ENCODE assay signal across 11 cellular contexts in genomic region chr2:239307921-239308620, GRCh38.
DNase-seq lines count a peak whose midpoint lies in the region; ATAC-seq and TF ChIP-seq lines count a peak whose summit lies in the region.
"Had no signal": no experiment of that assay in that cellular context is flagged by ENCODE, and none has a peak within 500 bp of the region (broad histone marks: within the 10 kb centered on the region; RNA-seq: fewer than 3 reads in every experiment).

No MANE protein-coding gene starts in this region.

- H3K79me1 ChIP-seq in mesendoderm (ENCODE audit: low read length) = peaks cover 23% of the 10 kb centered on the region

- no peak overlapping the region for H2BK5ac ChIP-seq in mesendoderm (ENCODE audit: low read length)

- TF ChIP-seq POLR2A in suprapubic skin (IDR thresholded peaks at IDR 0.05) = no peak

- H3K4me2 ChIP-seq in mesendoderm (ENCODE audit: low read length) = no peak overlapping the region

- H3K27me3 ChIP-seq in HUES6 (ENCODE audit: control insufficient read depth, insufficient read depth, low read length) = no peaks in the 10 kb centered on the region
- H3K27me3 ChIP-seq in mesendoderm (ENCODE audit: insufficient read depth, low read length, poor library complexity) = no peaks in the 10 kb centered on the region
- no peaks in the 10 kb centered on the region for H3K27me3 ChIP-seq in suprapubic skin

- no peaks in the 10 kb centered on the region for H3K9me3 Mint-ChIP-seq in dendritic cell treated with granulocyte-macrophage colony-stimulating factor and Interleukin-4, amounts not matched to agents 40 ng/mL and 50 ng/mL, for 4 days
- H3K9me3 Mint-ChIP-seq: activated CD4-positive, alpha-beta memory T cell treated with anti-CD3 and anti-CD28 coated beads, Interleukin-2, amount 10 ng/mL, durations not matched to agents 7 days and 5 days had no signal

- no peak overlapping the region for H3K4ac ChIP-seq in mesendoderm (ENCODE audit: low read depth, low read length)

- H3K4me1 ChIP-seq in HUES6 (ENCODE audit: control insufficient read depth, insufficient read depth, low read length) (peaks cover 27% of the 10 kb centered on the region; the same call in 1 of the 2 replicates), mesendoderm (ENCODE audit: control insufficient read depth, low read depth, low read length) (peaks cover 2% of the 10 kb centered on the region), suprapubic skin (peaks cover 69% of the 10 kb centered on the region)
- H3K4me1 ChIP-seq: parathyroid adenoma had no signal

- intact Hi-C loops in dendritic cell treated with granulocyte-macrophage colony-stimulating factor and Interleukin-4, amounts not matched to agents 40 ng/mL and 50 ng/mL, for 4 days (cut with micrococcal nuclease) = no loop called here

- no peak for TF ChIP-seq EP300 in suprapubic skin (IDR thresholded peaks at IDR 0.05)

- H3K27ac ChIP-seq in HUES6 (ENCODE audit: low read depth, low read length) (peak overlapping the region; percentile 18; the same call in 1 of the 2 replicates), mesendoderm (ENCODE audit: low read depth, low read length) (no peak overlapping the region), suprapubic skin (peak overlapping the region; percentile 71)
- H3K27ac ChIP-seq: parathyroid adenoma had no signal

- H4K8ac ChIP-seq in mesendoderm (ENCODE audit: low read depth, low read length) = no peak overlapping the region

- H3K56ac ChIP-seq in mesendoderm (ENCODE audit: low read length) = no peak overlapping the region

- H3K79me2 ChIP-seq in mesendoderm (ENCODE audit: control insufficient read depth, insufficient read depth, low read length) = peaks cover 13% of the 10 kb centered on the region

- H3K27me3 Mint-ChIP-seq in dendritic cell treated with granulocyte-macrophage colony-stimulating factor and Interleukin-4, amounts not matched to agents 40 ng/mL and 50 ng/mL, for 4 days = no peaks in the 10 kb centered on the region

- H4K5ac ChIP-seq in mesendoderm (ENCODE audit: low read length) = no peak overlapping the region

- no CpG with 5 or more reads among the region's 16 CpGs for WGBS in mesendoderm (ENCODE audit: extremely low coverage, insufficient coverage, low lambda C conversion rate)
- 65% methylated on average over 14 of the region's 16 CpGs for WGBS in suprapubic skin

- no peak overlapping the region for H2BK120ac ChIP-seq in mesendoderm (ENCODE audit: low read depth, low read length)

- H3K9ac ChIP-seq in HUES6 (ENCODE audit: low read length) (peak overlapping the region; percentile 11), mesendoderm (ENCODE audit: low read length) (no peak overlapping the region)
- H3K9ac ChIP-seq: parathyroid adenoma had no signal

- H3K36me3 Mint-ChIP-seq in dendritic cell treated with granulocyte-macrophage colony-stimulating factor and Interleukin-4, amounts not matched to agents 40 ng/mL and 50 ng/mL, for 4 days (ENCODE audit: low read depth) = no peaks in the 10 kb centered on the region

- peaks cover 75% of the 10 kb centered on the region for H3K4me1 Mint-ChIP-seq in dendritic cell treated with granulocyte-macrophage colony-stimulating factor and Interleukin-4, amounts not matched to agents 40 ng/mL and 50 ng/mL, for 4 days (ENCODE audit: low read depth)

- no peak for TF ChIP-seq CTCF in suprapubic skin (IDR thresholded peaks at IDR 0.05)

- H3K36me3 ChIP-seq in HUES6 (ENCODE audit: control insufficient read depth, insufficient read depth, low read length) (peaks cover 3% of the 10 kb centered on the region; the same call in 1 of the 2 replicates), mesendoderm (ENCODE audit: control insufficient read depth, insufficient read depth, low read length) (no peaks in the 10 kb centered on the region), suprapubic skin (no peaks in the 10 kb centered on the region)

- H3K9me3 ChIP-seq in HUES6 (ENCODE audit: control insufficient read depth, insufficient read depth, low read depth, low read length) (no peaks in the 10 kb centered on the region), suprapubic skin (no peaks in the 10 kb centered on the region)

- H3K4me3 Mint-ChIP-seq in dendritic cell treated with granulocyte-macrophage colony-stimulating factor and Interleukin-4, amounts not matched to agents 40 ng/mL and 50 ng/mL, for 4 days = no peak overlapping the region
- H3K4me3 Mint-ChIP-seq: activated CD4-positive, alpha-beta memory T cell treated with anti-CD3 and anti-CD28 coated beads, Interleukin-2, amount 10 ng/mL, durations not matched to agents 7 days and 5 days had no signal

- peak overlapping the region; percentile 56 for H3K27ac Mint-ChIP-seq in dendritic cell treated with granulocyte-macrophage colony-stimulating factor and Interleukin-4, amounts not matched to agents 40 ng/mL and 50 ng/mL, for 4 days
- H3K27ac Mint-ChIP-seq: activated CD4-positive, alpha-beta memory T cell treated with anti-CD3 and anti-CD28 coated beads, Interleukin-2, amount 10 ng/mL, durations not matched to agents 7 days and 5 days had no signal

- no peak overlapping the region for H2AK5ac ChIP-seq in mesendoderm (ENCODE audit: low read length)

- no peak overlapping the region for H3K23ac ChIP-seq in mesendoderm (ENCODE audit: low read length)

- H3K18ac ChIP-seq in mesendoderm (ENCODE audit: low read length) = no peak overlapping the region

- H2BK15ac ChIP-seq in mesendoderm (replicated peaks; ENCODE audit: low read depth) = no peak overlapping the region

- DNase-seq in mesendoderm = peak; percentile 45
- peak; percentile 62 to 76 for DNase-seq in suprapubic skin (ENCODE audit: low spot score in 2 of 2)
- no peak for DNase-seq in dermis blood vessel endothelial cell
- DNase-seq: activated CD4-positive, alpha-beta memory T cell treated with anti-CD3 and anti-CD28 coated beads, Interleukin-2, amount 10 ng/mL, durations not matched to agents 7 days and 5 days; DMS153; NCI-H226 had no signal

- H3K4me3 ChIP-seq in HUES6 (ENCODE audit: low read depth, low read length) (no peak overlapping the region), mesendoderm (ENCODE audit: low read length) (no peak overlapping the region), suprapubic skin (peak overlapping the region; percentile 47)

- ATAC-seq in GM19397 (IDR thresholded peaks at IDR 0.05; ENCODE audit: unreplicated experiment) = no peak
- ATAC-seq in HG03354 (IDR thresholded peaks at IDR 0.05; ENCODE audit: poor library complexity, severe bottlenecking, unreplicated experiment) = no peak
